ENCODE assay signal across 24 cellular contexts in the genomic region with DNA sequence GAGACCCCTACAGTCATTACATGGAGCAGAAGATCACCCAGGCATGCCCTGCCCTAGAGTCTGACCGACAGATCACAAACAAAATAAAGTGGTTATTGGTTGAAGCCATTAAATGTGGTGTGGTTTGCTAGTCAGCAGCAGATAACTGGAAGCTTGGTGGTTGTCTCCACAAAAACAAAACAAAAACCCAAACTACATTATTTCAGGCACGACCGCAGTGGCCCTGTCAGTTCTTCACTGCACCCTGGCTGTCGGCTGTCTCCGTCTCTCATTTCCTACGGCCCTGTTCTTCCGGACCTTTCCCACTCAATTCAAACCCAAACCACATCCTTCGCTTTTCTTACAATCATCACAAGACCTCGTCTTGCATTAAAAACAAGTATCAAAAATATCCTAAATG.
DNase-seq lines count a peak whose midpoint lies in the region; ATAC-seq and TF ChIP-seq lines count a peak whose summit lies in the region.
"Had no signal": no experiment of that assay in that cellular context is flagged by ENCODE, and none has a peak within 500 bp of the region (broad histone marks: within the 10 kb centered on the region; RNA-seq: fewer than 3 reads in every experiment).

No MANE protein-coding gene starts in this region.

- H3K27me3 ChIP-seq in mesenchymal stem cell (ENCODE audit: control insufficient read depth in 1 of 2, insufficient read depth in 1 of 2, low read length in 2 of 2) (no peaks in the 10 kb centered on the region), osteoblast (ENCODE audit: insufficient read depth, low read length) (no peaks in the 10 kb centered on the region)
- H3K27me3 ChIP-seq: BE2C, BLaER1 had no signal

- H3K9me3 ChIP-seq in mesenchymal stem cell (ENCODE audit: control insufficient read depth, low read length) (no peaks in the 10 kb centered on the region), osteoblast (ENCODE audit: low read depth, low read length) (no peaks in the 10 kb centered on the region)
- H3K9me3 ChIP-seq: BE2C, BLaER1 had no signal

- H3K27ac ChIP-seq in mesenchymal stem cell (ENCODE audit: low read length, poor library complexity, severe bottlenecking) (no peak overlapping the region), osteoblast (ENCODE audit: low read depth, low read length) (no peak overlapping the region)
- H3K27ac ChIP-seq: BLaER1 had no signal

- no peak overlapping the region for H2AK5ac ChIP-seq in mesenchymal stem cell (ENCODE audit: low read length, severe bottlenecking)

- H3K4ac ChIP-seq in mesenchymal stem cell (ENCODE audit: low read depth in 1 of 2, low read length in 2 of 2), result no peak overlapping the region

- H3K4me2 ChIP-seq in mesenchymal stem cell (ENCODE audit: low read length, poor library complexity, severe bottlenecking) (no peak overlapping the region), osteoblast (ENCODE audit: insufficient read depth, low read length) (peak overlapping the region; percentile 14)
- H3K4me2 ChIP-seq: BLaER1 had no signal

- no peak overlapping the region for H3K14ac ChIP-seq in mesenchymal stem cell (ENCODE audit: low read length in 2 of 2)

- H3K18ac ChIP-seq in mesenchymal stem cell (ENCODE audit: low read depth in 1 of 2, low read length in 2 of 2), result no peak overlapping the region

- no peaks in the 10 kb centered on the region for H3K79me2 ChIP-seq in osteoblast (ENCODE audit: insufficient read depth, low read length)

- no peaks in the 10 kb centered on the region for H3K79me1 ChIP-seq in mesenchymal stem cell (replicated peaks; ENCODE audit: low read length, poor library complexity, severe bottlenecking)

- H3K36me3 Mint-ChIP-seq in activated naive CD4-positive, alpha-beta T cell treated with anti-CD3 and anti-CD28 coated beads for 36 hours (ENCODE audit: low read depth), result no peaks in the 10 kb centered on the region
- H3K36me3 Mint-ChIP-seq: CD14-positive monocyte; CD4-positive, alpha-beta memory T cell; CD4-positive, CD25-positive, alpha-beta regulatory T cell; CD8-positive, alpha-beta memory T cell had no signal

- intact Hi-C loops in activated naive CD4-positive, alpha-beta T cell treated with anti-CD3 and anti-CD28 coated beads for 36 hours (cut with micrococcal nuclease), result no loop called here

- H4K8ac ChIP-seq in mesenchymal stem cell (ENCODE audit: low read length), result no peak overlapping the region

- no peak overlapping the region for H3K9ac ChIP-seq in mesenchymal stem cell (ENCODE audit: low read length)
- H3K9ac ChIP-seq: BLaER1 had no signal

- no peaks in the 10 kb centered on the region for H3K27me3 Mint-ChIP-seq in activated naive CD4-positive, alpha-beta T cell treated with anti-CD3 and anti-CD28 coated beads for 36 hours (ENCODE audit: low read depth)
- H3K27me3 Mint-ChIP-seq: CD4-positive, alpha-beta memory T cell; CD4-positive, CD25-positive, alpha-beta regulatory T cell; CD8-positive, alpha-beta memory T cell had no signal

- no peak overlapping the region for H2BK120ac ChIP-seq in mesenchymal stem cell (ENCODE audit: low read depth, low read length)

- H3K27ac Mint-ChIP-seq in activated naive CD4-positive, alpha-beta T cell treated with anti-CD3 and anti-CD28 coated beads for 36 hours, result no peak overlapping the region
- H3K27ac Mint-ChIP-seq: CD4-positive, alpha-beta memory T cell; CD4-positive, CD25-positive, alpha-beta regulatory T cell; CD8-positive, alpha-beta memory T cell had no signal

- no peak for TF ChIP-seq CTCF in osteoblast (IDR thresholded peaks at IDR 0.05; ENCODE audit: extremely low read depth, low read depth, low read length)

- no peak overlapping the region for H3K23ac ChIP-seq in mesenchymal stem cell (ENCODE audit: low read length in 2 of 2)

- H3K4me1 ChIP-seq in mesenchymal stem cell (ENCODE audit: control insufficient read depth, insufficient read depth, low read depth, low read length) (peaks cover 3% of the 10 kb centered on the region), osteoblast (ENCODE audit: insufficient read depth, low read length) (peaks cover 14% of the 10 kb centered on the region)
- H3K4me1 ChIP-seq: BE2C, BLaER1 had no signal

- no peak for ATAC-seq in HG02840 (IDR thresholded peaks at IDR 0.05; ENCODE audit: low FRiP score, unreplicated experiment)
- ATAC-seq: GM12878 had no signal

- H2AFZ ChIP-seq in mesenchymal stem cell (ENCODE audit: low read depth, low read length), result no peak overlapping the region
- peak overlapping the region; percentile 89 for H2AFZ ChIP-seq in osteoblast (ENCODE audit: low read length)

- H4K91ac ChIP-seq in mesenchymal stem cell (ENCODE audit: low read length), result no peak overlapping the region

- H3K36me3 ChIP-seq in mesenchymal stem cell (ENCODE audit: control insufficient read depth in 1 of 2, insufficient read depth in 2 of 2, low read depth in 1 of 2, low read length in 2 of 2) (no peaks in the 10 kb centered on the region), osteoblast (ENCODE audit: insufficient read depth, low read length) (no peaks in the 10 kb centered on the region)
- H3K36me3 ChIP-seq: BE2C, BLaER1 had no signal

- WGBS in mesenchymal stem cell, result 83% methylated on average over 8 of the region's 9 CpGs

- no peaks in the 10 kb centered on the region for H3K4me1 Mint-ChIP-seq in activated naive CD4-positive, alpha-beta T cell treated with anti-CD3 and anti-CD28 coated beads for 36 hours (ENCODE audit: low read depth)
- H3K4me1 Mint-ChIP-seq: CD14-positive monocyte; CD4-positive, alpha-beta memory T cell; CD8-positive, alpha-beta memory T cell had no signal

- no peak overlapping the region for H3K4me3 Mint-ChIP-seq in activated naive CD4-positive, alpha-beta T cell treated with anti-CD3 and anti-CD28 coated beads for 36 hours
- H3K4me3 Mint-ChIP-seq: CD14-positive monocyte; CD4-positive, alpha-beta memory T cell; CD4-positive, CD25-positive, alpha-beta regulatory T cell; CD8-positive, alpha-beta memory T cell had no signal

- no peak overlapping the region for H3K4me3 ChIP-seq in Jurkat, Clone E6-1 (ENCODE audit: low read length)
- no peak overlapping the region for H3K4me3 ChIP-seq in mesenchymal stem cell (ENCODE audit: insufficient read depth in 1 of 2, low read depth in 1 of 2, low read length in 2 of 2)
- H3K4me3 ChIP-seq in osteoblast (ENCODE audit: insufficient read depth, low read length), result no peak overlapping the region
- H3K4me3 ChIP-seq: BLaER1, GM12878 had no signal

- peak; percentile 3 for DNase-seq in Jurkat, Clone E6-1 (ENCODE audit: low read depth, low spot score)
- DNase-seq in mesenchymal stem cell, result no peak
- no peak for DNase-seq in osteoblast (ENCODE audit: insufficient read length, low spot score, missing footprints)
- DNase-seq in occipital lobe (lab: John Stamatoyannopoulos, UW), result no peak
- no peak for DNase-seq in activated naive CD4-positive, alpha-beta T cell treated with anti-CD3 and anti-CD28 coated beads for 36 hours
- DNase-seq: 8988T; ACHN; BE2C; C1 segment of cervical spinal cord; CD4-positive, alpha-beta memory T cell; CD4-positive, CD25-positive, alpha-beta regulatory T cell; CD8-positive, alpha-beta memory T cell; COR-L47; DMS 273 treated with DMSO at 0.1 percent for 48 hours; DMS153; DMS53; DMS79; DND-41; EL; GDM1 had no signal

- H4K20me1 ChIP-seq in osteoblast (ENCODE audit: insufficient read depth, low read length), result no peaks in the 10 kb centered on the region
- H4K20me1 ChIP-seq: BLaER1 had no signal

- H2BK5ac ChIP-seq in mesenchymal stem cell (ENCODE audit: low read depth, low read length, poor library complexity, severe bottlenecking), result no peak overlapping the region

- no peaks in the 10 kb centered on the region for H3K9me3 Mint-ChIP-seq in activated naive CD4-positive, alpha-beta T cell treated with anti-CD3 and anti-CD28 coated beads for 36 hours

- peak overlapping the region; percentile 41 for H2BK15ac ChIP-seq in mesenchymal stem cell (ENCODE audit: low read depth, poor library complexity, severe bottlenecking)

- no peak overlapping the region for H2BK12ac ChIP-seq in mesenchymal stem cell (ENCODE audit: low read length in 2 of 2)

- CTCF ChIA-PET in activated naive CD4-positive, alpha-beta T cell treated with anti-CD3 and anti-CD28 coated beads for 36 hours (lab: Charles Lee), result no interaction called here
